ENCODE assay signal across 1 cellular context in the genomic region with DNA sequence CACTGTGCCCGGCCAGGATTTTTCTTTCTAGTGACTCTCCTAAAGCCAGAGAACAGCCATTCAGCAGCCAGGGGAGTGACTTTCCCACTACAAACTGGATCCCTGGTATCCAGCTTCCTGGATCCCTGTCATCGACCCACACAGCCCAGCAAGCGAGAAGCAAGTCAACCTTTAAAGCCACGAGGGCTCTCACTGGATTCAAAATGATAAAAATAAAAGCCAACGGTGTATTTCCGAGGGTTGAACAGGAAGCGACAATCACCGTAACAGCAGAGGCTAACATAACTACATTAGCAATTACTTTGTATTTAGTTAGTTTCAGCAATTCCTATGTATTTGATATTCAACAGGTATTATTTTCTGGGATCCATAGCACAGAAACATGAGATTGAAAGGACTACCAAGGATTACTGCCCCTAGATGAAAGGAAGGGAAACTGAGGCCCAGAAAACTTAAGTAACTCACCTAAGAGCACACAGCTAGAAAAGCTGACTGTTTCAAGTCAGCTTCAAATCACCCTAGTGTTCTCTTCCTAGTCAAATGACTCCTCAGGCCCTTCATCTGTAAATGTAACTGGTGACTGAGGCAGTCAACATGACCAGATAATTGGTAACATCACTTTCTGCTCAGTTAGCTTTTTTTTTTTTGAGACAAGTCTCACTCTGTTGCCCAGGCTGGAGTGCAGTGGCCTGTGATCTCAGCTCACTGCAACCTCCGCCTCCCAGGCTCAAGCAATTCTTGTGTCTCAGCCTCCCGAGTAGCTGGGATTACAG.
TF ChIP-seq lines count a peak whose summit lies in the region.

No MANE protein-coding gene starts in this region.

TF ChIP-seq in liver, 16 proteins besides CTCF, POLR2A, EP300 and RAD21 (continued from another document):
- TF ChIP-seq, protein P1, sequence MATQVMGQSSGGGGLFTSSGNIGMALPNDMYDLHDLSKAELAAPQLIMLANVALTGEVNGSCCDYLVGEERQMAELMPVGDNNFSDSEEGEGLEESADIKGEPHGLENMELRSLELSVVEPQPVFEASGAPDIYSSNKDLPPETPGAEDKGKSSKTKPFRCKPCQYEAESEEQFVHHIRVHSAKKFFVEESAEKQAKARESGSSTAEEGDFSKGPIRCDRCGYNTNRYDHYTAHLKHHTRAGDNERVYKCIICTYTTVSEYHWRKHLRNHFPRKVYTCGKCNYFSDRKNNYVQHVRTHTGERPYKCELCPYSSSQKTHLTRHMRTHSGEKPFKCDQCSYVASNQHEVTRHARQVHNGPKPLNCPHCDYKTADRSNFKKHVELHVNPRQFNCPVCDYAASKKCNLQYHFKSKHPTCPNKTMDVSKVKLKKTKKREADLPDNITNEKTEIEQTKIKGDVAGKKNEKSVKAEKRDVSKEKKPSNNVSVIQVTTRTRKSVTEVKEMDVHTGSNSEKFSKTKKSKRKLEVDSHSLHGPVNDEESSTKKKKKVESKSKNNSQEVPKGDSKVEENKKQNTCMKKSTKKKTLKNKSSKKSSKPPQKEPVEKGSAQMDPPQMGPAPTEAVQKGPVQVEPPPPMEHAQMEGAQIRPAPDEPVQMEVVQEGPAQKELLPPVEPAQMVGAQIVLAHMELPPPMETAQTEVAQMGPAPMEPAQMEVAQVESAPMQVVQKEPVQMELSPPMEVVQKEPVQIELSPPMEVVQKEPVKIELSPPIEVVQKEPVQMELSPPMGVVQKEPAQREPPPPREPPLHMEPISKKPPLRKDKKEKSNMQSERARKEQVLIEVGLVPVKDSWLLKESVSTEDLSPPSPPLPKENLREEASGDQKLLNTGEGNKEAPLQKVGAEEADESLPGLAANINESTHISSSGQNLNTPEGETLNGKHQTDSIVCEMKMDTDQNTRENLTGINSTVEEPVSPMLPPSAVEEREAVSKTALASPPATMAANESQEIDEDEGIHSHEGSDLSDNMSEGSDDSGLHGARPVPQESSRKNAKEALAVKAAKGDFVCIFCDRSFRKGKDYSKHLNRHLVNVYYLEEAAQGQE (IDR thresholded peaks at IDR 0.05) = no peak
- TF ChIP-seq, protein P2, sequence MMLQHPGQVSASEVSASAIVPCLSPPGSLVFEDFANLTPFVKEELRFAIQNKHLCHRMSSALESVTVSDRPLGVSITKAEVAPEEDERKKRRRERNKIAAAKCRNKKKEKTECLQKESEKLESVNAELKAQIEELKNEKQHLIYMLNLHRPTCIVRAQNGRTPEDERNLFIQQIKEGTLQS (IDR thresholded peaks at IDR 0.05) = no peak
- TF ChIP-seq EGR1 (IDR thresholded peaks at IDR 0.05; ENCODE audit: low read depth in 2 of 2) (no peak), GABPA (IDR thresholded peaks at IDR 0.05 in 1 of 2, conservative IDR thresholded peaks at IDR 0.05 in 1 of 2) (no peak), FOXA1 (IDR thresholded peaks at IDR 0.05) (no peak), RXRA (IDR thresholded peaks at IDR 0.05) (no peak), NR2F2 (IDR thresholded peaks at IDR 0.05) (no peak), HNF4A (conservative IDR thresholded peaks at IDR 0.05) (no peak), SP1 (IDR thresholded peaks at IDR 0.05) (no peak)
- TF ChIP-seq, protein P3, sequence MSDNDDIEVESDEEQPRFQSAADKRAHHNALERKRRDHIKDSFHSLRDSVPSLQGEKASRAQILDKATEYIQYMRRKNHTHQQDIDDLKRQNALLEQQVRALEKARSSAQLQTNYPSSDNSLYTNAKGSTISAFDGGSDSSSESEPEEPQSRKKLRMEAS (IDR thresholded peaks at IDR 0.05) = no peak
